In the genomic region with DNA sequence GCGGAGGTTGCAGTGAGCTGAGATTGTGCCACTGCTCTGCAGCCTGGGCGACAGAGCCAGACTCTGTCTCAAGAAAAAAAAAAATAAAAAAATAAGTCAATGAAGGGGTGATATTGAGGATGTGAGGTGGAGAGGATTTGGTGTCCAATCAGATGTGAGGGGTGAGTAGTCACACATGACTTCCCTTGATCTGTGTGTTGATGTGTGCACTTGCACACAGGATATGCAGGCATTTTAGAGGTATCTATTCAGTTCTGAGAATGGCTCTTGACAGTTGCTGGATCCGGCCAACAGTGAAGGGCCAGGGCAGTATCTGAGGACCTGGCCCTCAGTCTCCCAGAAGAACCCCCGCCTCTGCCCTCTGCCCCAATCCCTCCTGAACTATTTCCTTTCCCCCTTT, we compare ENCODE assay signal across 13 cellular contexts. TPM values are rescaled to one million over a fixed set of nuclear protein-coding genes. Genes with fewer than 3 reads are reported as not detected.
DNase-seq lines count a peak whose midpoint lies in the region; ATAC-seq, FAIRE-seq and TF ChIP-seq lines count a peak whose summit lies in the region.
"Had no signal": no experiment of that assay in that cellular context is flagged by ENCODE, and none has a peak within 500 bp of the region (broad histone marks: within the 10 kb centered on the region; RNA-seq: fewer than 3 reads in every experiment).

No MANE protein-coding gene starts in this region.

- TF ChIP-seq CTCF in BE2C (IDR thresholded peaks at IDR 0.05; ENCODE audit: low read depth, low read length) (no peak), H9 (conservative IDR thresholded peaks at IDR 0.05) (no peak), astrocyte (IDR thresholded peaks at IDR 0.05; ENCODE audit: insufficient read depth, low read depth, low read length) (no peak), neural cell (IDR thresholded peaks at IDR 0.05; ENCODE audit: poor library complexity, severe bottlenecking) (no peak), tibial artery (IDR thresholded peaks at IDR 0.05) (no peak)

- no peak for TF ChIP-seq RAD21 in neural cell (conservative IDR thresholded peaks at IDR 0.05)

- H3K4me2 ChIP-seq in H9 (ENCODE audit: insufficient read depth, insufficient read length, low read length) (peak overlapping the region; percentile 84), astrocyte (ENCODE audit: low read length) (peak overlapping the region; percentile 91), neural cell (ENCODE audit: low read length) (no peak overlapping the region)

- no peak overlapping the region for H3K14ac ChIP-seq in H9 (ENCODE audit: insufficient read depth, low read length)

- no peak overlapping the region for H3K18ac ChIP-seq in H9 (ENCODE audit: insufficient read length, low read depth, low read length)

- peak overlapping the region; percentile 48 to 77 for H3K4me3 Mint-ChIP-seq in H9
- peak overlapping the region; percentile 67 for H3K4me3 Mint-ChIP-seq in astrocyte (ENCODE audit: unreplicated experiment)

- no peak overlapping the region for H2BK12ac ChIP-seq in H9 (ENCODE audit: insufficient read length, low read depth, low read length)

- no peak overlapping the region for H4K5ac ChIP-seq in H9 (ENCODE audit: insufficient read length, low read depth, low read length)

- H3T11ph ChIP-seq in H9 (ENCODE audit: low read length), result no peak overlapping the region

- DNase-seq in BE2C, result no peak
- no peak for DNase-seq in H9
- no peak for DNase-seq in astrocyte (ENCODE audit: low read depth)
- no peak for DNase-seq in NCI-H1694 (lab: John Stamatoyannopoulos, UW)
- DNase-seq in NCI-H1105 (lab: John Stamatoyannopoulos, UW), result no peak
- no peak for DNase-seq in tibial artery
- DNase-seq: activated CD4-positive, CD25-positive, alpha-beta regulatory T cell had no signal

- H3F3A ChIP-seq in neural cell (ENCODE audit: insufficient read depth, low read length, poor library complexity, severe bottlenecking), result no peaks in the 10 kb centered on the region

- no peak overlapping the region for H2BK15ac ChIP-seq in H9 (ENCODE audit: low read depth, low read length)

- H2AK5ac ChIP-seq in H9 (ENCODE audit: insufficient read length, low read length), result no peak overlapping the region

- H3K23me2 ChIP-seq in H9 (ENCODE audit: insufficient read length, low read depth, low read length, poor library complexity, severe bottlenecking), result peaks cover 15% of the 10 kb centered on the region

- H3K23ac ChIP-seq in H9 (ENCODE audit: insufficient read length, low read depth, low read length), result no peak overlapping the region

- peaks cover 21% of the 10 kb centered on the region for H3K4me1 ChIP-seq in BE2C
- no peaks in the 10 kb centered on the region for H3K4me1 ChIP-seq in H9 (ENCODE audit: insufficient read depth, low read length)
- H3K4me1 ChIP-seq in astrocyte (ENCODE audit: insufficient read depth, low read length), result peaks cover 15% of the 10 kb centered on the region
- H3K4me1 ChIP-seq in tibial artery, result peaks cover 0 to 14% (median 12%) of the 10 kb centered on the region in 4 donors
- H3K4me1 ChIP-seq: pancreas had no signal

- H3K9me3 Mint-ChIP-seq in H9, result no peaks in the 10 kb centered on the region; a peak in 1 of 5 replicates
- peaks cover 6% of the 10 kb centered on the region for H3K9me3 Mint-ChIP-seq in astrocyte (ENCODE audit: unreplicated experiment)

- H4K91ac ChIP-seq in H9 (ENCODE audit: insufficient read length, low read depth, low read length), result no peak overlapping the region

- H3K27me3 ChIP-seq in BE2C, result no peaks in the 10 kb centered on the region
- H3K27me3 ChIP-seq in H9 (ENCODE audit: insufficient read depth, low read length), result no peaks in the 10 kb centered on the region
- peaks cover 7% of the 10 kb centered on the region for H3K27me3 ChIP-seq in astrocyte (ENCODE audit: insufficient read depth, low read length)
- no peaks in the 10 kb centered on the region for H3K27me3 ChIP-seq in neural cell (ENCODE audit: insufficient read depth, low read depth, low read length)
- no peaks in the 10 kb centered on the region for H3K27me3 ChIP-seq in tibial artery
- H3K27me3 ChIP-seq: ascending aorta, pancreas had no signal

- H3K36me3 ChIP-seq in BE2C (no peaks in the 10 kb centered on the region), astrocyte (ENCODE audit: insufficient read depth, low read length) (no peaks in the 10 kb centered on the region), neural cell (ENCODE audit: insufficient read depth, low read length) (no peaks in the 10 kb centered on the region), tibial artery (no peaks in the 10 kb centered on the region)
- H3K36me3 ChIP-seq: ascending aorta, pancreas had no signal

- H3K9me2 ChIP-seq in neural cell (ENCODE audit: insufficient read depth, low read length), result no peaks in the 10 kb centered on the region

- H3K27me3 Mint-ChIP-seq in H9 (ENCODE audit: low read depth), result peaks cover 70% of the 10 kb centered on the region
- H3K27me3 Mint-ChIP-seq in astrocyte (ENCODE audit: low read depth, unreplicated experiment), result peaks cover 27% of the 10 kb centered on the region

- H3K4me3 ChIP-seq in BE2C (ENCODE audit: low read depth, low read length) (peak overlapping the region; percentile 73; the same call in 1 of the 2 replicates), astrocyte (ENCODE audit: insufficient read depth, low read depth, low read length) (no peak overlapping the region), neural cell (ENCODE audit: low read length) (peak overlapping the region; percentile 80), tibial artery (no peak overlapping the region)

- FAIRE-seq in astrocyte (lab: Jason Lieb, UNC), result no peak
- FAIRE-seq: GM12891, pancreas had no signal

- H3K79me1 ChIP-seq in H9 (ENCODE audit: insufficient read depth, low read depth, low read length, poor library complexity, severe bottlenecking), result no peaks in the 10 kb centered on the region

- H4K20me1 ChIP-seq in H9 (ENCODE audit: control insufficient read depth, insufficient read depth, insufficient read length) (no peaks in the 10 kb centered on the region), astrocyte (ENCODE audit: insufficient read depth, low read length) (no peaks in the 10 kb centered on the region), neural cell (ENCODE audit: insufficient read depth) (no peaks in the 10 kb centered on the region)

- H2BK120ac ChIP-seq in H9 (ENCODE audit: low read depth, low read length, poor library complexity, severe bottlenecking), result no peak overlapping the region

- H3K9ac ChIP-seq in H9 (ENCODE audit: extremely low read depth, insufficient read length, low read length), result no peak overlapping the region
- H3K9ac ChIP-seq in astrocyte (ENCODE audit: low read length), result no peak overlapping the region
- H3K9ac ChIP-seq in neural cell (ENCODE audit: low read length), result peak overlapping the region; percentile 82

- no peaks in the 10 kb centered on the region for H3K79me2 ChIP-seq in H9 (ENCODE audit: insufficient read depth, low read length)
- H3K79me2 ChIP-seq in astrocyte (ENCODE audit: insufficient read depth, low read length), result no peaks in the 10 kb centered on the region
- no peaks in the 10 kb centered on the region for H3K79me2 ChIP-seq in neural cell (replicated peaks; ENCODE audit: insufficient read depth, low read length)

- intact Hi-C loops in tibial artery (cut with DNase I; ENCODE audit: low total_unique reads), result loop anchor here (2.0 kb wide), 1 partner anchor 19 kb away; no protein-coding TSS in a partner anchor

- H3K36me3 Mint-ChIP-seq in H9 (ENCODE audit: insufficient read depth in 1 of 3, low read depth in 3 of 3), result no peaks in the 10 kb centered on the region
- no peaks in the 10 kb centered on the region for H3K36me3 Mint-ChIP-seq in astrocyte (ENCODE audit: low read depth, unreplicated experiment)

- H3K4ac ChIP-seq in H9 (ENCODE audit: low read depth, low read length), result no peak overlapping the region

- no peak overlapping the region for H2BK20ac ChIP-seq in H9 (ENCODE audit: low read depth, low read length, poor library complexity, severe bottlenecking)

- no CpG with 5 or more reads among the region's 4 CpGs for WGBS in H9 (ENCODE audit: extremely low coverage, insufficient read length, low lambda C conversion rate)

- no peak overlapping the region for H3K27ac Mint-ChIP-seq in H9
- H3K27ac Mint-ChIP-seq in astrocyte (ENCODE audit: unreplicated experiment), result peak overlapping the region; percentile 84

- TF ChIP-seq EP300 in neural cell (conservative IDR thresholded peaks at IDR 0.05; ENCODE audit: poor library complexity, severe bottlenecking), result no peak

- H4K8ac ChIP-seq in H9 (replicated peaks; ENCODE audit: insufficient read length, low read depth, low read length), result no peak overlapping the region

- H3K56ac ChIP-seq in H9 (ENCODE audit: insufficient read length, low read depth, low read length), result no peak overlapping the region

- no peak for ATAC-seq in GM18517 (IDR thresholded peaks at IDR 0.05; ENCODE audit: unreplicated experiment)

- H2BK5ac ChIP-seq in H9 (ENCODE audit: insufficient read length, low read length), result no peak overlapping the region

- no peak overlapping the region for H2AFZ ChIP-seq in H9 (ENCODE audit: low read length)
- no peak overlapping the region for H2AFZ ChIP-seq in astrocyte (ENCODE audit: low read depth, low read length)
- H2AFZ ChIP-seq in neural cell (ENCODE audit: low read depth, low read length), result no peak overlapping the region

- H3K4me1 Mint-ChIP-seq in H9 (peaks cover 18% of the 10 kb centered on the region in 2 experiments), astrocyte (ENCODE audit: low read depth, unreplicated experiment) (peaks cover 9% of the 10 kb centered on the region)

- H3K9me3 ChIP-seq in BE2C (no peaks in the 10 kb centered on the region), H9 (ENCODE audit: control insufficient read depth, low read depth, low read length) (no peaks in the 10 kb centered on the region), astrocyte (ENCODE audit: insufficient read depth, low read depth, low read length) (no peaks in the 10 kb centered on the region), neural cell (ENCODE audit: low read length) (no peaks in the 10 kb centered on the region), tibial artery (no peaks in the 10 kb centered on the region)
- H3K9me3 ChIP-seq: ascending aorta, pancreas had no signal

- H3K27ac ChIP-seq in H9 (ENCODE audit: insufficient read length, low read depth, low read length) (no peak overlapping the region), astrocyte (ENCODE audit: low read depth, low read length) (no peak overlapping the region), neural cell (ENCODE audit: low read length) (no peak overlapping the region), tibial artery (no peak overlapping the region)
- H3K27ac ChIP-seq: pancreas had no signal

RNA-seq across cellular contexts. Expression of a gene that starts 7.8 kb away (rescaled TPM):
- polyA plus RNA-seq in BE2C (2012; ENCODE audit: insufficient read depth, insufficient read length, low read depth), result 2.0 TPM
- total RNA-seq in H9 (2021), result not detected in 2 replicates
- total RNA-seq in astrocyte, result not detected in 2 replicates
- polyA plus RNA-seq in neural cell, result not detected in 2 replicates
- not detected in 2 replicates for polyA minus RNA-seq in neural cell
- total RNA-seq: ascending aorta, esophagus mucosa, pancreas had no signal
- polyA plus RNA-seq: pancreas had no signal

RNA-seq across cellular contexts. Expression of a gene that starts 22.6 kb away (rescaled TPM):
- 93.5 TPM for polyA plus RNA-seq in BE2C (2012; ENCODE audit: insufficient read depth, insufficient read length, low read depth)
- total RNA-seq in H9 (2021), result 83.9 and 85.8 TPM in 2 replicates
- total RNA-seq in astrocyte, result 40.8 and 44.4 TPM in 2 replicates
- polyA plus RNA-seq in neural cell, result 138 and 153 TPM in 2 replicates
- polyA minus RNA-seq in neural cell, result 44.5 and 53.6 TPM in 2 replicates

RNA-seq across cellular contexts. Expression of a gene that starts 36.0 kb away (rescaled TPM):
- polyA plus RNA-seq in BE2C (2012; ENCODE audit: insufficient read depth, insufficient read length, low read depth), result 30.4 TPM
- total RNA-seq in H9 (2021) (76.4 and 76.8 TPM in 2 replicates), astrocyte (48.7 and 50.6 TPM in 2 replicates)
- 7.3 and 9.9 TPM in 2 replicates for polyA plus RNA-seq in neural cell
- 21.4 and 29.1 TPM in 2 replicates for polyA minus RNA-seq in neural cell

RNA-seq across cellular contexts. Expression of a gene that starts 44.5 kb away (rescaled TPM):
- 177 TPM for polyA plus RNA-seq in BE2C (2012; ENCODE audit: insufficient read depth, insufficient read length, low read depth)
- total RNA-seq in H9 (2021), result 89.5 and 91.8 TPM in 2 replicates
- total RNA-seq in astrocyte, result 37.8 and 40.9 TPM in 2 replicates
- 70.5 and 84.1 TPM in 2 replicates for polyA plus RNA-seq in neural cell
- 30.1 and 30.2 TPM in 2 replicates for polyA minus RNA-seq in neural cell

RNA-seq across cellular contexts. Expression of a gene that starts 48.6 kb away (rescaled TPM):
- polyA plus RNA-seq in BE2C (2012; ENCODE audit: insufficient read depth, insufficient read length, low read depth), result 694 TPM
- 285 and 292 TPM in 2 replicates for total RNA-seq in H9 (2021)
- total RNA-seq in astrocyte, result 279 and 281 TPM in 2 replicates
- 1,371 and 1,383 TPM in 2 replicates for polyA plus RNA-seq in neural cell
- 174 and 217 TPM in 2 replicates for polyA minus RNA-seq in neural cell

Comparison
In these comparisons a context has a peak if more than half of its experiments do, and no peak if none do; other contexts are left out.
1. H3K4me3 ChIP-seq: peak in BE2C (single experiment) and neural cell (single experiment); none in astrocyte (single experiment) and tibial artery (0 of 2).